ENCODE assay signal across 11 cellular contexts in the genomic region with DNA sequence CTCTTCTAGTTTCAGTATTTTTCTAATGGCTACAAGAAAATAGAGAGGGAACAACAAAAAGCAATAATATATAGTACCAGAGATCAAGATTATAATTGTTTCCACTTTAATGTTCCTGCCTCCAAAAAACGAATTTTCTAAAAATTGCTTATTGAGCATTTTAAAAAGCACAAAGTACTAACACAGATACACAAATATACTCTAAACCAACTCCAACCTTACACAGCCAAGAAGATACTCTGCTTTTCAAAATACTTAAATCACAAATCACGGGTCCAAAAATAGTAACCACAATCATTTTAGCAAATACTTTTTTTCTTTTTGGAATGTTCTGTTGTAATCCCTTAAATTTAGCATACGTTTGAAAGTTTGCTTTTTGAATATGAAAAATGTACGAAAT. TPM values are rescaled to one million over a fixed set of nuclear protein-coding genes. Genes with fewer than 3 reads are reported as not detected.
A peak's percentile ranks its signal among the peaks of the same experiment; 100 is the strongest.
DNase-seq lines count a peak whose midpoint lies in the region; ATAC-seq and TF ChIP-seq lines count a peak whose summit lies in the region.
"Had no signal": no experiment of that assay in that cellular context is flagged by ENCODE, and none has a peak within 500 bp of the region (broad histone marks: within the 10 kb centered on the region; RNA-seq: fewer than 3 reads in every experiment).

No MANE protein-coding gene starts in this region.

- intact Hi-C loops in adrenal gland (cut with DNase I) = loop anchor here (10.0 kb wide), 2 partner anchors 89 to 101 kb away; partner anchors contain the start of genes PPHLN1 (in 2 of the 2) and ZCRB1 (in 2 of the 2)
- intact Hi-C loops in lower lobe of right lung (cut with DNase I) = no loop called here
- intact Hi-C loops in posterior cingulate gyrus (cut with DNase I) = loop anchor here (5.0 kb wide), 1 partner anchor 91 kb away; the partner anchor contains the start of genes PPHLN1 and ZCRB1

- CTCF ChIA-PET in activated CD4-positive, alpha-beta T cell treated with anti-CD3 and anti-CD28 coated beads, Interleukin-2, amount 10 ng/mL, durations not matched to agents 7 days and 5 days (lab: Charles Lee) = interaction anchor here (0.9 kb wide), 1 partner anchor 67 kb away, joined by 3 read pairs; no protein-coding TSS in a partner anchor

- H3K4me3 ChIP-seq in adrenal gland (peak overlapping the region in 1 of 4 donors; percentile 96), lower lobe of right lung (no peak overlapping the region)

- H3K36me3 Mint-ChIP-seq in activated CD4-positive, alpha-beta T cell treated with anti-CD3 and anti-CD28 coated beads, Interleukin-2, amount 10 ng/mL, durations not matched to agents 7 days and 5 days (ENCODE audit: low read depth) = peaks cover 33% of the 10 kb centered on the region

- TF ChIP-seq CTCF in adrenal gland (IDR thresholded peaks at IDR 0.05) = no peak
- no peak for TF ChIP-seq CTCF in lower lobe of right lung (IDR thresholded peaks at IDR 0.05)

- H3K27ac ChIP-seq in adrenal gland (peak overlapping the region in 3 of 5 donors; percentile 25 to 66 (median 60)), lower lobe of right lung (peak overlapping the region; percentile 65), temporal lobe (ENCODE audit: low read depth, low read length) (peak overlapping the region; percentile 34)

- no peaks in the 10 kb centered on the region for H3K27me3 Mint-ChIP-seq in activated CD4-positive, alpha-beta T cell treated with anti-CD3 and anti-CD28 coated beads, Interleukin-2, amount 10 ng/mL, durations not matched to agents 7 days and 5 days

- DNase-seq in activated CD4-positive, alpha-beta T cell treated with anti-CD3 and anti-CD28 coated beads, Interleukin-2, amount 10 ng/mL, durations not matched to agents 7 days and 5 days = no peak
- no peak for DNase-seq in activated CD4-positive, alpha-beta T cell treated with anti-CD3 and anti-CD28 coated beads, Interleukin-2, amount 50 U/mL, for 4 hours
- DNase-seq in adrenal gland (no peak), lower lobe of right lung (no peak), posterior cingulate gyrus (no peak), SHP77 treated with DMSO at 0.1 percent for 48 hours (lab: John Stamatoyannopoulos, UW) (no peak)
- DNase-seq: activated CD4-positive, alpha-beta T cell treated with anti-CD3 and anti-CD28 coated beads, Interleukin-2, amount 50 U/mL, for 48 hours; effector CD8-positive, alpha-beta T cell; H7 had no signal

- H3K27me3 ChIP-seq in adrenal gland (no peaks in the 10 kb centered on the region), lower lobe of right lung (ENCODE audit: low read depth) (no peaks in the 10 kb centered on the region)

- H3K36me3 ChIP-seq in adrenal gland (replicated peaks in 1 of 2) (no peaks in the 10 kb centered on the region), lower lobe of right lung (peaks cover 9% of the 10 kb centered on the region)

- POLR2A ChIA-PET in activated CD4-positive, alpha-beta T cell treated with anti-CD3 and anti-CD28 coated beads, Interleukin-2, amount 10 ng/mL, durations not matched to agents 7 days and 5 days (lab: Charles Lee) = no interaction called here

- peaks cover 53% of the 10 kb centered on the region for H3K4me1 Mint-ChIP-seq in activated CD4-positive, alpha-beta T cell treated with anti-CD3 and anti-CD28 coated beads, Interleukin-2, amount 10 ng/mL, durations not matched to agents 7 days and 5 days

- H3K9me3 ChIP-seq in adrenal gland (replicated peaks in 1 of 3) (no peaks in the 10 kb centered on the region), lower lobe of right lung (no peaks in the 10 kb centered on the region)

- ATAC-seq in lower lobe of right lung (no peak), GM18520 (IDR thresholded peaks at IDR 0.05; ENCODE audit: unreplicated experiment) (no peak)

- 54 to 73% (median 58%) methylated on average over 4 of the region's 4 CpGs for WGBS in adrenal gland, 4 donors

- H3K4me1 ChIP-seq in adrenal gland (replicated peaks in 1 of 2) = peaks cover 5 to 52% of the 10 kb centered on the region in 2 donors
- peaks cover 27% of the 10 kb centered on the region for H3K4me1 ChIP-seq in lower lobe of right lung

- no peak overlapping the region for H3K27ac Mint-ChIP-seq in activated CD4-positive, alpha-beta T cell treated with anti-CD3 and anti-CD28 coated beads, Interleukin-2, amount 10 ng/mL, durations not matched to agents 7 days and 5 days

- H3K9me3 Mint-ChIP-seq in activated CD4-positive, alpha-beta T cell treated with anti-CD3 and anti-CD28 coated beads, Interleukin-2, amount 10 ng/mL, durations not matched to agents 7 days and 5 days = no peaks in the 10 kb centered on the region

- H3K4me3 Mint-ChIP-seq in activated CD4-positive, alpha-beta T cell treated with anti-CD3 and anti-CD28 coated beads, Interleukin-2, amount 10 ng/mL, durations not matched to agents 7 days and 5 days = peak overlapping the region; percentile 56

- TF ChIP-seq POLR2A in adrenal gland (IDR thresholded peaks at IDR 0.05) = no peak

RNA-seq across cellular contexts. Expression of gene YAF2, which starts 2.0 kb away (rescaled TPM):
- 10 to 100 TPM; 34.0 to 36.8 TPM for total RNA-seq in activated CD4-positive, alpha-beta T cell treated with anti-CD3 and anti-CD28 coated beads, Interleukin-2, amount 10 ng/mL, durations not matched to agents 7 days and 5 days
- total RNA-seq in adrenal gland = 10 to 100 TPM; 12.2 to 39.2 (median 26.4) TPM
- polyA plus RNA-seq in adrenal gland = 10 to 100 TPM; 10.4 to 27.8 (median 16.7) TPM
- 25.1 TPM for total RNA-seq in lower lobe of right lung
- total RNA-seq in temporal lobe = 36.6 TPM
